8 cellular contexts compared by ENCODE assay signal in genomic region chr12:76030378-76031080, GRCh38. TPM values are rescaled to one million over a fixed set of nuclear protein-coding genes. Genes with fewer than 3 reads are reported as not detected.
DNase-seq lines count a peak whose midpoint lies in the region; ATAC-seq, FAIRE-seq and TF ChIP-seq lines count a peak whose summit lies in the region.

No MANE protein-coding gene starts in this region.

- H3K36me3 ChIP-seq in GM12878 (ENCODE audit: control insufficient read depth in 2 of 2, insufficient read depth in 2 of 2, low read length in 1 of 2), result no peaks in the 10 kb centered on the region
- peaks cover 12% of the 10 kb centered on the region for H3K36me3 ChIP-seq in iPS-18a (ENCODE audit: control insufficient read depth, low read depth, low read length)
- H3K36me3 ChIP-seq in smooth muscle cell (ENCODE audit: low read depth), result no peaks in the 10 kb centered on the region

- H3K9me3 ChIP-seq in GM12878 (replicated peaks; ENCODE audit: control insufficient read depth, insufficient read depth, low read length) (no peaks in the 10 kb centered on the region), iPS-18a (ENCODE audit: control insufficient read depth, low read depth, low read length) (no peaks in the 10 kb centered on the region), smooth muscle cell (replicated peaks; ENCODE audit: low read depth) (no peaks in the 10 kb centered on the region)

- ATAC-seq in HG03378 (IDR thresholded peaks at IDR 0.05; ENCODE audit: unreplicated experiment) (peak; percentile 11), GM12878 (peak; percentile 25), HG03095 (IDR thresholded peaks at IDR 0.05; ENCODE audit: unreplicated experiment) (no peak), HG03571 (IDR thresholded peaks at IDR 0.05; ENCODE audit: unreplicated experiment) (no peak)

- peaks cover 41% of the 10 kb centered on the region for H3K4me1 Mint-ChIP-seq in Calu3 (ENCODE audit: low read depth, unreplicated experiment)

- peaks cover 49% of the 10 kb centered on the region for H3F3A ChIP-seq in smooth muscle cell (ENCODE audit: low read depth)

- H3K27ac Mint-ChIP-seq in Calu3 (ENCODE audit: unreplicated experiment), result peak overlapping the region; percentile 98

- no peaks in the 10 kb centered on the region for H3K27me3 Mint-ChIP-seq in Calu3 (ENCODE audit: unreplicated experiment)

- peaks cover 84% of the 10 kb centered on the region for H3K36me3 Mint-ChIP-seq in Calu3 (ENCODE audit: insufficient read depth, unreplicated experiment)

- H3K9ac ChIP-seq in GM12878 (ENCODE audit: control insufficient read depth, insufficient read depth, low read length), result peak overlapping the region; percentile 46; the same call in 1 of the 2 replicates
- peak overlapping the region; percentile 79 for H3K9ac ChIP-seq in iPS-18a (ENCODE audit: low read length)
- H3K9ac ChIP-seq in smooth muscle cell (ENCODE audit: low read depth), result peak overlapping the region; percentile 98

- in situ Hi-C loops in GM12878 (cut with MboI), result no loop called here

- DNase-seq in Calu3 (peak; percentile 45), T follicular helper cell (ENCODE audit: low read depth) (peak; percentile 4), GM12878 (ENCODE audit: low read depth, low spot score) (no peak), smooth muscle cell (lab: John Stamatoyannopoulos, UW; ENCODE audit: unreplicated experiment) (no peak)

- no peaks in the 10 kb centered on the region for H3K9me3 Mint-ChIP-seq in Calu3 (ENCODE audit: low read depth, unreplicated experiment)

- peaks cover 17% of the 10 kb centered on the region for H3K4me1 ChIP-seq in GM12878 (ENCODE audit: control insufficient read depth, insufficient read depth, low read length)
- H3K4me1 ChIP-seq in iPS-18a (ENCODE audit: control insufficient read depth, low read depth, low read length), result peaks cover 36% of the 10 kb centered on the region
- H3K4me1 ChIP-seq in smooth muscle cell (ENCODE audit: low read depth), result peaks cover 19% of the 10 kb centered on the region

- TF ChIP-seq CTCF in Calu3 (IDR thresholded peaks at IDR 0.05; ENCODE audit: unreplicated experiment) (no peak), GM12878 (IDR thresholded peaks at IDR 0.05 in 2 of 3, conservative IDR thresholded peaks at IDR 0.05 in 1 of 3; ENCODE audit: control insufficient read depth in 2 of 3, extremely low read depth in 1 of 3, insufficient read depth in 1 of 3, low read depth in 3 of 3, low read length in 3 of 3) (no peak), smooth muscle cell (IDR thresholded peaks at IDR 0.05; ENCODE audit: borderline replicate concordance, insufficient read depth, poor library complexity, severe bottlenecking) (no peak)

- TF ChIP-seq POLR2A in GM12878 (IDR thresholded peaks at IDR 0.05; ENCODE audit: low read depth, low read length), result no peak

- H3K4me3 ChIP-seq in GM12878, result peak overlapping the region; percentile 85
- H3K4me3 ChIP-seq in iPS-18a (ENCODE audit: low read length), result peak overlapping the region; percentile 90
- H3K4me3 ChIP-seq in smooth muscle cell, result peak overlapping the region; percentile 92

- TF ChIP-seq EP300 in GM12878 (IDR thresholded peaks at IDR 0.05; ENCODE audit: borderline replicate concordance in 1 of 2, control insufficient read depth in 1 of 2, low read depth in 2 of 2, low read length in 2 of 2), result no peak

- SMC1A ChIA-PET in GM12878 (lab: Charles Lee; ENCODE audit: uncharacterized antibody, unreplicated experiment), result interaction anchor here (0.9 to 17.8 kb wide), 30 partner anchors 11 to 551 kb away, joined by 3 to 327 read pairs (median 5); partner anchors contain the start of gene BBS10

- WGBS in GM12878 (ENCODE audit: insufficient coverage, insufficient replicate concordance, low lambda C conversion rate, missing lambda C conversion rate), result under 1% methylated on average over 29 of the region's 40 CpGs
- under 1% methylated on average over 33 of the region's 40 CpGs for WGBS in smooth muscle cell (ENCODE audit: low lambda C conversion rate)

- intact Hi-C loops in Calu3 (cut with micrococcal nuclease; ENCODE audit: unreplicated experiment) (loop anchor here (2.0 kb wide), 1 partner anchor 204 kb away; no protein-coding TSS in a partner anchor), GM12878 (cut with micrococcal nuclease; ENCODE audit: unreplicated experiment) (loop anchor here (1.0 to 5.0 kb wide), 11 partner anchors 48 to 518 kb away; partner anchors contain the start of genes BBS10 and KRR1)

- H4K20me1 ChIP-seq in GM12878 (ENCODE audit: control insufficient read depth, insufficient read depth), result no peaks in the 10 kb centered on the region
- H4K20me1 ChIP-seq in smooth muscle cell (ENCODE audit: low read depth), result peaks cover 32% of the 10 kb centered on the region

- RAD21 ChIA-PET in GM12878 (lab: Charles Lee; ENCODE audit: unreplicated experiment), result interaction anchor here (0.7 to 9.8 kb wide), 43 partner anchors 10 to 548 kb away, joined by 3 to 144 read pairs (median 6); partner anchors contain the start of genes BBS10, GLIPR1 and KRR1

- H3K27ac ChIP-seq in GM12878 (ENCODE audit: control insufficient read depth, insufficient read depth) (no peak overlapping the region), iPS-18a (ENCODE audit: low read length) (no peak overlapping the region), smooth muscle cell (ENCODE audit: low read depth) (peak overlapping the region; percentile 98)

- BruUV-seq in Calu3 (replicated peaks; lab: Mats Ljungman, UMichigan), result no TSS peak
- BruUV-seq in GM12878 (replicated peaks; lab: Mats Ljungman, UMichigan), result no TSS peak

- H3K27me3 ChIP-seq in GM12878 (replicated peaks in 1 of 2; ENCODE audit: control insufficient read depth in 2 of 2, insufficient read depth in 2 of 2, low read length in 1 of 2) (no peaks in the 10 kb centered on the region; a peak in 1 of 4 replicates), iPS-18a (ENCODE audit: control insufficient read depth, insufficient read depth, low read length) (peaks cover 7% of the 10 kb centered on the region), smooth muscle cell (ENCODE audit: low read depth) (no peaks in the 10 kb centered on the region)

- H2AFZ ChIP-seq in GM12878 (ENCODE audit: control insufficient read depth, low read depth, low read length) (peak overlapping the region; percentile 65), smooth muscle cell (ENCODE audit: low read depth) (no peak overlapping the region)

- H3K4me2 ChIP-seq in GM12878 (ENCODE audit: control insufficient read depth, insufficient read depth), result peak overlapping the region; percentile 100
- peak overlapping the region; percentile 92 for H3K4me2 ChIP-seq in smooth muscle cell

- no peak for FAIRE-seq in GM12878 (lab: Jason Lieb, UNC)

- CTCF ChIA-PET in Calu3 (lab: Charles Lee) (interaction anchor here (0.7 to 2.7 kb wide), 10 partner anchors 10 to 470 kb away, joined by 3 to 17 read pairs (median 4); no protein-coding TSS in a partner anchor), GM12878 (lab: Yijun Ruan, JAX) (interaction anchor here (0.9 to 10.1 kb wide), 27 partner anchors 10 to 547 kb away, joined by 3 to 144 read pairs (median 6); partner anchors contain the start of gene KRR1)

- 0 out of 2 replicates have a peak, but pooled peaks have one; percentile 5 for TF ChIP-seq RAD21 in GM12878 (IDR thresholded peaks at IDR 0.05; ENCODE audit: insufficient read depth, low read depth, low read length)

- peak overlapping the region; percentile 86 for H3K4me3 Mint-ChIP-seq in Calu3 (ENCODE audit: low read depth, unreplicated experiment)

- H3K79me2 ChIP-seq in GM12878 (ENCODE audit: control insufficient read depth, insufficient read depth, low read length), result no peaks in the 10 kb centered on the region
- peaks cover 42% of the 10 kb centered on the region for H3K79me2 ChIP-seq in smooth muscle cell (ENCODE audit: low read depth)

- POLR2A ChIA-PET in GM12878 (lab: Charles Lee), result interaction anchor here (0.8 to 8.9 kb wide), 16 partner anchors 8 to 503 kb away, joined by 3 to 111 read pairs (median 4); partner anchors contain the start of gene NAP1L1

RNA-seq across cellular contexts. Expression of gene PHLDA1, which starts 1.0 kb away (rescaled TPM):
- 143 and 151 TPM in 2 replicates for total RNA-seq in Calu3 (2022)
- 6.9 and 7.3 TPM in 2 replicates for total RNA-seq in GM12878 (2013; cell fraction: nucleolus; rRNA removed)
- 2.1 and 2.4 TPM in 2 replicates for total RNA-seq in GM12878 (2014; rRNA removed)
- total RNA-seq in GM12878 (2014; rRNA removed; fragmentation: Illumina TruSeq; extraction: Trizol), result 1.2 and 1.3 TPM in 2 replicates
- total RNA-seq in GM12878 (2021), result 2.5 and 2.7 TPM in 2 replicates
- polyA plus RNA-seq in GM12878 (2011; ENCODE audit: low read depth), result 0.18 TPM
- polyA plus RNA-seq in GM12878 (2011; rRNA removed), result 14.2 and 14.8 TPM in 2 replicates
- 8.7 and 10.8 TPM in 2 replicates for polyA plus RNA-seq in GM12878 (2011; cell fraction: cytosol; rRNA removed)
- polyA plus RNA-seq in GM12878 (2011; cell fraction: nucleus; rRNA removed), result 8.8 and 12.0 TPM in 2 replicates
- 0.45 and 0.51 TPM in 2 replicates for polyA plus RNA-seq in GM12878 (2012)
- polyA plus RNA-seq in GM12878 (2014; fragmentation: Illumina TruSeq; extraction: Trizol), result 1.3 and 1.6 TPM in 2 replicates
- polyA plus RNA-seq in GM12878 (2014; fragmentation: Nextera tagmentation; extraction: Ambion mirVana), result under 1 TPM; 0.66 to 0.87 TPM
- 1.4 and 1.8 TPM in 2 replicates for polyA plus RNA-seq in GM12878 (2014; rRNA removed)
- 1 to 10 TPM; 1.3 to 1.4 TPM for polyA plus RNA-seq in GM12878 (2016; fragmentation: Nextera tagmentation; extraction: Ambion mirVana)
- polyA minus RNA-seq in GM12878 (2011; rRNA and poly(A)+ RNA removed), result 12.5 and 14.9 TPM in 2 replicates
- 12.2 and 14.1 TPM in 2 replicates for polyA minus RNA-seq in GM12878 (2011; cell fraction: cytosol; rRNA and poly(A)+ RNA removed)
- 24.4 and 48.6 TPM in 2 replicates for polyA minus RNA-seq in GM12878 (2011; cell fraction: nucleus; rRNA and poly(A)+ RNA removed)
- total RNA-seq in smooth muscle cell, result 88.6 and 91.3 TPM in 2 replicates
- polyA plus RNA-seq in smooth muscle cell, result 69.7 and 70.2 TPM in 2 replicates

RNA-seq across cellular contexts. Expression of gene NAP1L1, which starts 54.0 kb away (rescaled TPM):
- total RNA-seq in Calu3 (2022) (394 and 467 TPM in 2 replicates), GM12878 (2014; rRNA removed) (256 and 344 TPM in 2 replicates), GM12878 (2014; rRNA removed; fragmentation: Illumina TruSeq; extraction: Trizol) (588 and 612 TPM in 2 replicates), GM12878 (2021) (759 and 782 TPM in 2 replicates), smooth muscle cell (221 and 282 TPM in 2 replicates)
- total RNA-seq in GM12878 (2013; cell fraction: nucleolus; rRNA removed), result 584 and 613 TPM in 2 replicates
- 398 TPM for polyA plus RNA-seq in GM12878 (2011; ENCODE audit: low read depth)
- polyA plus RNA-seq in GM12878 (2011; rRNA removed) (655 and 962 TPM in 2 replicates), GM12878 (2014; fragmentation: Illumina TruSeq; extraction: Trizol) (1,036 and 1,411 TPM in 2 replicates), GM12878 (2014; fragmentation: Nextera tagmentation; extraction: Ambion mirVana) (100 to 1,000 TPM; 380 to 655 TPM), GM12878 (2014; rRNA removed) (477 and 484 TPM in 2 replicates), GM12878 (2016; fragmentation: Nextera tagmentation; extraction: Ambion mirVana) (100 to 1,000 TPM; 360 to 380 TPM), smooth muscle cell (110 and 127 TPM in 2 replicates)
- 161 and 204 TPM in 2 replicates for polyA plus RNA-seq in GM12878 (2011; cell fraction: cytosol; rRNA removed)
- polyA plus RNA-seq in GM12878 (2011; cell fraction: nucleus; rRNA removed), result 172 and 231 TPM in 2 replicates
- 727 and 843 TPM in 2 replicates for polyA plus RNA-seq in GM12878 (2012)
- 150 and 212 TPM in 2 replicates for polyA minus RNA-seq in GM12878 (2011; rRNA and poly(A)+ RNA removed)
- 175 and 187 TPM in 2 replicates for polyA minus RNA-seq in GM12878 (2011; cell fraction: cytosol; rRNA and poly(A)+ RNA removed)
- 128 and 251 TPM in 2 replicates for polyA minus RNA-seq in GM12878 (2011; cell fraction: nucleus; rRNA and poly(A)+ RNA removed)

Comparison
In these comparisons a context has a peak if more than half of its experiments do, and no peak if none do; other contexts are left out.
1. DNase-seq: peak in Calu3 (single experiment) and T follicular helper cell (single experiment); none in GM12878 (single experiment) and smooth muscle cell (single experiment).
2. ATAC-seq: peak in HG03378 (single experiment) and GM12878 (single experiment); none in HG03095 (single experiment) and HG03571 (single experiment).
3. H3K9ac ChIP-seq: peak in every context shown above with its lines; median percentile 98 in smooth muscle cell; 79 in iPS-18a; 46 in GM12878.
4. RNA of gene PHLDA1, which starts 1.0 kb away (total RNA-seq): 143 to 151 TPM in Calu3 and 88.6 to 91.3 TPM in smooth muscle cell; 1.2 to 7.3 TPM in GM12878; every median in the first group is over 10 times any median in the second.
5. Peak in every context shown above with its lines, with median percentiles within 50 percentile points of each other: H3K4me3 ChIP-seq.